In the genomic region with DNA sequence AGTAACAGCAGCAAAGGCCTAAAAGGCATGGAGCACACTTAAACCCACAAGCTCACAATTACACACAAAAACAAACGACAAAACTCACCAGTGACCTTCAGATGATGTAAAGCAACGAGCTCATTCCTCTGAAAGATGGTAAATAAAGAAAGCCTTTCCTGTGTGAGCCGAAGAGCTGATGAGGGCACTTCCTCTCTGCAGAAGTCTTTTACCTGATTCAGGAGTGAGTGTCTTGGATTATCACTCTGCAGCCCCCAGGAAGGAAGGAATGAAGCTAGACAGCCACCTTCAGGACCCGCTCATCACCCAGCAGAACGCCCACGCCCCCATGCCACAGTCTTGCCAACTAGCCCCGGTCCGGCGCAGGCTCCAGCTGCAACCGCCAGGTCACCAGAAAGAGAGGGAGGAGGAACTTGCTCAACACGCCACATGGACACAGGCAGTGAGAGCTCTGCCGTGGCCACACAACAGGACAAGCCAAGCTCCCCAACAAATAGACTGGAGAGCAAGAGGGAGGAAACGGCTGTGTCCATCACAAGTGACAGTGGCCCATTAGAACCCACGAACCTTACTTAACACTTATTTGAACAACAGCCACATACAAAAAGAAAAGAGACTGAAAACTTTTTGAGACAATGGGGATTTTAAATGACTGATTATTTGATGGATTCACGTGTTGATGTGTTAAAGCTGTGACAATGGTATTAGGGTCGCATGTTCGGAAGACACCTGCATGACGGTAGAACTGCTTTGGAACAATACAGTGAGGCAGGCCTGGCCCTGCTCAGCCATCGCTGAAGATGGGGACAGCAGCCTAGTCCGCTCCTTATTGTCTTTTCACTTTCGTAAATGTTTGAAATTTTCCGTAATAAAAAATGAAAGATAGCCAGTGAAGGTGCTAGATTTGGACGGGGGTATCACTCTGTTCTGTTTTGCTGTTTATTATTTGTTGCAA, we compare ENCODE assay signal across 9 cellular contexts.
A peak's percentile ranks its signal among the peaks of the same experiment; 100 is the strongest.
DNase-seq lines count a peak whose midpoint lies in the region; ATAC-seq and TF ChIP-seq lines count a peak whose summit lies in the region.
"Had no signal": no experiment of that assay in that cellular context is flagged by ENCODE, and none has a peak within 500 bp of the region (broad histone marks: within the 10 kb centered on the region; RNA-seq: fewer than 3 reads in every experiment).

No MANE protein-coding gene starts in this region.

- H3K4me1 ChIP-seq in mesenchymal stem cell (ENCODE audit: control insufficient read depth, insufficient read depth, low read depth, low read length), result peaks cover 26% of the 10 kb centered on the region
- peaks cover 25% of the 10 kb centered on the region for H3K4me1 ChIP-seq in upper lobe of right lung

- peak overlapping the region in 1 of 2 experiments; percentile 37 for H3K18ac ChIP-seq in mesenchymal stem cell (ENCODE audit: low read depth in 1 of 2, low read length in 2 of 2)

- H4K8ac ChIP-seq in mesenchymal stem cell (ENCODE audit: low read length), result no peak overlapping the region

- no peak overlapping the region for H3K14ac ChIP-seq in mesenchymal stem cell (ENCODE audit: low read length in 2 of 2)

- H3K4me1 Mint-ChIP-seq in activated naive CD4-positive, alpha-beta T cell treated with anti-CD3 and anti-CD28 coated beads, Interleukin-2, amount 10 ng/mL, durations not matched to agents 7 days and 5 days, result peaks cover 91% of the 10 kb centered on the region
- H3K4me1 Mint-ChIP-seq in activated T-helper 2 cell treated with anti-CD3 and anti-CD28 coated beads, Interferon-gamma antibody, Interleukin-2, Interleukin-4, amounts not matched to agents 10 μg/mL and 5 μg/mL and 100 μg/mL, durations not matched to agents 14 hours and 24 hours and 36 hours (ENCODE audit: low read depth), result peaks cover 77% of the 10 kb centered on the region

- no peak overlapping the region for H3K4me2 ChIP-seq in mesenchymal stem cell (ENCODE audit: low read length, poor library complexity, severe bottlenecking)

- TF ChIP-seq CTCF in upper lobe of right lung (IDR thresholded peaks at IDR 0.05), result no peak

- H3K23ac ChIP-seq in mesenchymal stem cell (ENCODE audit: low read length in 2 of 2), result no peak overlapping the region

- H3K27me3 Mint-ChIP-seq in activated naive CD4-positive, alpha-beta T cell treated with anti-CD3 and anti-CD28 coated beads, Interleukin-2, amount 10 ng/mL, durations not matched to agents 7 days and 5 days, result no peaks in the 10 kb centered on the region
- H3K27me3 Mint-ChIP-seq in activated T-helper 2 cell treated with anti-CD3 and anti-CD28 coated beads, Interferon-gamma antibody, Interleukin-2, Interleukin-4, amounts not matched to agents 10 μg/mL and 5 μg/mL and 100 μg/mL, durations not matched to agents 14 hours and 24 hours and 36 hours (ENCODE audit: low read depth), result peaks cover 5% of the 10 kb centered on the region

- H2BK12ac ChIP-seq in mesenchymal stem cell (ENCODE audit: low read length in 2 of 2), result no peak overlapping the region

- 97% methylated on average over 21 of the region's 23 CpGs for WGBS in mesenchymal stem cell

- no peaks in the 10 kb centered on the region for H3K9me3 Mint-ChIP-seq in activated naive CD4-positive, alpha-beta T cell treated with anti-CD3 and anti-CD28 coated beads, Interleukin-2, amount 10 ng/mL, durations not matched to agents 7 days and 5 days
- no peaks in the 10 kb centered on the region for H3K9me3 Mint-ChIP-seq in activated T-helper 2 cell treated with anti-CD3 and anti-CD28 coated beads, Interferon-gamma antibody, Interleukin-2, Interleukin-4, amounts not matched to agents 10 μg/mL and 5 μg/mL and 100 μg/mL, durations not matched to agents 14 hours and 24 hours and 36 hours

- no peaks in the 10 kb centered on the region for H3K36me3 ChIP-seq in mesenchymal stem cell (ENCODE audit: control insufficient read depth in 1 of 2, insufficient read depth in 2 of 2, low read depth in 1 of 2, low read length in 2 of 2)
- H3K36me3 ChIP-seq in upper lobe of right lung, result no peaks in the 10 kb centered on the region

- H3K4me3 Mint-ChIP-seq in activated naive CD4-positive, alpha-beta T cell treated with anti-CD3 and anti-CD28 coated beads, Interleukin-2, amount 10 ng/mL, durations not matched to agents 7 days and 5 days, result no peak overlapping the region
- H3K4me3 Mint-ChIP-seq in activated T-helper 2 cell treated with anti-CD3 and anti-CD28 coated beads, Interferon-gamma antibody, Interleukin-2, Interleukin-4, amounts not matched to agents 10 μg/mL and 5 μg/mL and 100 μg/mL, durations not matched to agents 14 hours and 24 hours and 36 hours (ENCODE audit: low read depth), result no peak overlapping the region

- no peak overlapping the region for H2BK5ac ChIP-seq in mesenchymal stem cell (ENCODE audit: low read depth, low read length, poor library complexity, severe bottlenecking)

- H3K9me3 ChIP-seq in mesenchymal stem cell (ENCODE audit: control insufficient read depth, low read length), result no peaks in the 10 kb centered on the region
- no peaks in the 10 kb centered on the region for H3K9me3 ChIP-seq in upper lobe of right lung

- peak; percentile 17 for DNase-seq in activated naive CD4-positive, alpha-beta T cell treated with anti-CD3 and anti-CD28 coated beads, Interleukin-2, amount 10 ng/mL, durations not matched to agents 7 days and 5 days
- DNase-seq in activated naive CD4-positive, alpha-beta T cell treated with anti-CD3 and anti-CD28 coated beads, Interleukin-2, amount 50 U/mL, for 16 hours, result no peak
- DNase-seq in activated T-helper 2 cell treated with anti-CD3 and anti-CD28 coated beads, Interferon-gamma antibody, Interleukin-2, Interleukin-4, amounts not matched to agents 10 μg/mL and 5 μg/mL and 100 μg/mL, durations not matched to agents 14 hours and 24 hours and 36 hours (ENCODE audit: low spot score), result no peak
- DNase-seq in mesenchymal stem cell (no peak), upper lobe of right lung (peak; percentile 83)
- DNase-seq: stimulated activated CD4-positive, alpha-beta T cell treated with anti-CD3 and anti-CD28 coated beads, Interleukin-4, amount 100 ng/mL, for 1 hour had no signal

- peak; percentile 49 for ATAC-seq in upper lobe of right lung
- no peak for ATAC-seq in HG02678 (IDR thresholded peaks at IDR 0.05; ENCODE audit: unreplicated experiment)
- no peak for ATAC-seq in HG02759 (IDR thresholded peaks at IDR 0.05; ENCODE audit: unreplicated experiment)
- ATAC-seq in GM18498 (IDR thresholded peaks at IDR 0.05; ENCODE audit: unreplicated experiment), result no peak

- H3K4ac ChIP-seq in mesenchymal stem cell (ENCODE audit: low read depth in 1 of 2, low read length in 2 of 2), result no peak overlapping the region

- peaks cover 62% of the 10 kb centered on the region for H3K79me1 ChIP-seq in mesenchymal stem cell (replicated peaks; ENCODE audit: low read length, poor library complexity, severe bottlenecking)

- CTCF ChIA-PET in activated naive CD4-positive, alpha-beta T cell treated with anti-CD3 and anti-CD28 coated beads, Interleukin-2, amount 10 ng/mL, durations not matched to agents 7 days and 5 days (lab: Charles Lee), result interaction anchor here (1.1 to 2.3 kb wide), 6 partner anchors 10 to 130 kb away, joined by 3 to 8 read pairs (median 4); no protein-coding TSS in a partner anchor

- no peaks in the 10 kb centered on the region for H3K27me3 ChIP-seq in mesenchymal stem cell (ENCODE audit: control insufficient read depth in 1 of 2, insufficient read depth in 1 of 2, low read length in 2 of 2)
- H3K27me3 ChIP-seq in upper lobe of right lung, result no peaks in the 10 kb centered on the region

- no peak overlapping the region for H3K27ac ChIP-seq in mesenchymal stem cell (ENCODE audit: low read length, poor library complexity, severe bottlenecking)
- H3K27ac ChIP-seq in upper lobe of right lung, result no peak overlapping the region

- H3K9ac ChIP-seq in mesenchymal stem cell (ENCODE audit: low read length), result peak overlapping the region; percentile 93

- intact Hi-C loops in activated T-helper 2 cell treated with anti-CD3 and anti-CD28 coated beads, Interferon-gamma antibody, Interleukin-2, Interleukin-4, amounts not matched to agents 10 μg/mL and 5 μg/mL and 100 μg/mL, durations not matched to agents 14 hours and 24 hours and 36 hours (cut with micrococcal nuclease), result loop anchor here (2.0 kb wide), 2 partner anchors 15 to 107 kb away; no protein-coding TSS in a partner anchor
- intact Hi-C loops in upper lobe of right lung (cut with DNase I), result no loop called here

- H2AK5ac ChIP-seq in mesenchymal stem cell (ENCODE audit: low read length, severe bottlenecking), result no peak overlapping the region

- H2BK120ac ChIP-seq in mesenchymal stem cell (ENCODE audit: low read depth, low read length), result no peak overlapping the region

- no peak overlapping the region for H2AFZ ChIP-seq in mesenchymal stem cell (ENCODE audit: low read depth, low read length)

- no peak overlapping the region for H4K91ac ChIP-seq in mesenchymal stem cell (ENCODE audit: low read length)

- no peak overlapping the region for H2BK15ac ChIP-seq in mesenchymal stem cell (ENCODE audit: low read depth, poor library complexity, severe bottlenecking)

- H3K4me3 ChIP-seq in mesenchymal stem cell (ENCODE audit: insufficient read depth in 1 of 2, low read depth in 1 of 2, low read length in 2 of 2) (peak overlapping the region in 1 of 2 experiments; percentile 72), upper lobe of right lung (no peak overlapping the region)

- H3K36me3 Mint-ChIP-seq in activated naive CD4-positive, alpha-beta T cell treated with anti-CD3 and anti-CD28 coated beads, Interleukin-2, amount 10 ng/mL, durations not matched to agents 7 days and 5 days, result peaks cover 29% of the 10 kb centered on the region
- peaks cover 29% of the 10 kb centered on the region for H3K36me3 Mint-ChIP-seq in activated T-helper 2 cell treated with anti-CD3 and anti-CD28 coated beads, Interferon-gamma antibody, Interleukin-2, Interleukin-4, amounts not matched to agents 10 μg/mL and 5 μg/mL and 100 μg/mL, durations not matched to agents 14 hours and 24 hours and 36 hours (ENCODE audit: low read depth)

- peak overlapping the region; percentile 96 for H3K27ac Mint-ChIP-seq in activated naive CD4-positive, alpha-beta T cell treated with anti-CD3 and anti-CD28 coated beads, Interleukin-2, amount 10 ng/mL, durations not matched to agents 7 days and 5 days
- peak overlapping the region; percentile 51 for H3K27ac Mint-ChIP-seq in activated T-helper 2 cell treated with anti-CD3 and anti-CD28 coated beads, Interferon-gamma antibody, Interleukin-2, Interleukin-4, amounts not matched to agents 10 μg/mL and 5 μg/mL and 100 μg/mL, durations not matched to agents 14 hours and 24 hours and 36 hours

Comparison
In these comparisons a context has a peak if more than half of its experiments do, and no peak if none do; other contexts are left out.
1. DNase-seq: peak in activated naive CD4-positive, alpha-beta T cell treated with anti-CD3 and anti-CD28 coated beads, Interleukin-2, amount 10 ng/mL, durations not matched to agents 7 days and 5 days (single experiment) and upper lobe of right lung (single experiment); none in activated naive CD4-positive, alpha-beta T cell treated with anti-CD3 and anti-CD28 coated beads, Interleukin-2, amount 50 U/mL, for 16 hours (single experiment), activated T-helper 2 cell treated with anti-CD3 and anti-CD28 coated beads, Interferon-gamma antibody, Interleukin-2, Interleukin-4, amounts not matched to agents 10 μg/mL and 5 μg/mL and 100 μg/mL, durations not matched to agents 14 hours and 24 hours and 36 hours (single experiment) and mesenchymal stem cell (single experiment).